1 cellular context compared by ENCODE assay signal in genomic region chr7:11252705-11253272, GRCh38.
A peak's percentile ranks its signal among the peaks of the same experiment; 100 is the strongest.
TF ChIP-seq lines count a peak whose summit lies in the region.

No MANE protein-coding gene starts in this region.

TF ChIP-seq in K562, 482 proteins besides CTCF, POLR2A, EP300 and RAD21:
- TF ChIP-seq SPI1 (IDR thresholded peaks at IDR 0.05; ENCODE audit: borderline replicate concordance, low read depth, low read length) (peak; percentile 79), U2AF2 (optimal IDR thresholded peaks at IDR 0.05; ENCODE audit: low read depth, low read length) (no peak)
